Comparison of ENCODE assay signal across 17 cellular contexts in the genomic region with DNA sequence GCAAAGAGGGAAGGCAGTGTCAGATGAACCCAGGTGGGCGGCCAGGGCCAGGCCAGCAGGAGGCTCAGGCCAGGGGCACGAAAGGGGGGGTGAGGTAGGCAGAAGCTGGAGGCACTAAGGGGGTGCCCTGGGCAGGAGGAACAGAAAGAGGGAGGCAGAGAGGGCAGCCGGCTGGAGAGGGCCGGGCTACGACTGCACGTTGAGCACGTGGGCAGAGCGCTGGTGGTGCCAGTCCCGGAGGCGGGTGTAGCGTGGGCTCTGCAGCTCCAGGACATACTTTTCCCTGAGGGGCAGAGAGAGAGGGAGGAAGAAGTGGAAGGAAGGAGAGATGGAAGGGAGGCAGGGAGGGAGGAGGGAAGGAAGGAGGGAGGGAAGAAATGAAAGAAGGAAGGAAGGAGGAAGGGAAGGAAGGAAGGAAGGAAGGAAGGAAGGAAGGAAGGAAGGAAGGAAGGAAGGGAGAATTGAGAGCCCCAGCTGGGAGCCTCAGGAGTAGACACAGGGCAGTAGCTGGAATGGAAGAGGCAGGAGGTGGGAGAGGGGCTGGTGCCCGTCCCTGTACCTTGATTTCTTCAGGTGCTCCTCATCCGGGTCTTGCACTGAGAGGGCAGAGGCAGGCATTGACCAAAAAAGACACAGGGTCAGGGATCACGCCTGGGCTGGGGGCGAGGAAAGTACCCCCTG. TPM values are rescaled to one million over a fixed set of nuclear protein-coding genes. Genes with fewer than 3 reads are reported as not detected.
DNase-seq lines count a peak whose midpoint lies in the region; ATAC-seq, FAIRE-seq and TF ChIP-seq lines count a peak whose summit lies in the region.
"Had no signal": no experiment of that assay in that cellular context is flagged by ENCODE, and none has a peak within 500 bp of the region (broad histone marks: within the 10 kb centered on the region; RNA-seq: fewer than 3 reads in every experiment).

No MANE protein-coding gene starts in this region.

- no peak for FAIRE-seq in HTR-8/SVneo (lab: Jason Lieb, UNC)
- FAIRE-seq: A204.1 had no signal

- H3K27me3 Mint-ChIP-seq in activated CD4-positive, alpha-beta T cell treated with anti-CD3 and anti-CD28 coated beads, Interleukin-2, amount 10 ng/mL, durations not matched to agents 7 days and 5 days, result no peaks in the 10 kb centered on the region
- no peaks in the 10 kb centered on the region for H3K27me3 Mint-ChIP-seq in activated CD4-positive, alpha-beta T cell treated with anti-CD3 and anti-CD28 coated beads for 36 hours
- no peaks in the 10 kb centered on the region for H3K27me3 Mint-ChIP-seq in neural crest cell (ENCODE audit: low read depth)

- CTCF ChIA-PET in activated CD4-positive, alpha-beta T cell treated with anti-CD3 and anti-CD28 coated beads, Interleukin-2, amount 10 ng/mL, durations not matched to agents 7 days and 5 days (lab: Charles Lee), result interaction anchor here (1.3 kb wide), 1 partner anchor 12 kb away, joined by 5 read pairs; no protein-coding TSS in a partner anchor
- CTCF ChIA-PET in activated CD4-positive, alpha-beta T cell treated with anti-CD3 and anti-CD28 coated beads for 36 hours (lab: Charles Lee), result interaction anchor here (0.7 to 1.6 kb wide), 7 partner anchors 9 to 495 kb away, joined by 3 to 6 read pairs (median 4); a partner anchor contains a TSS

- H3K4me1 Mint-ChIP-seq in activated CD4-positive, alpha-beta T cell treated with anti-CD3 and anti-CD28 coated beads, Interleukin-2, amount 10 ng/mL, durations not matched to agents 7 days and 5 days, result peaks cover 26% of the 10 kb centered on the region
- peaks cover 17% of the 10 kb centered on the region for H3K4me1 Mint-ChIP-seq in activated CD4-positive, alpha-beta T cell treated with anti-CD3 and anti-CD28 coated beads for 36 hours
- H3K4me1 Mint-ChIP-seq in neural crest cell, result peaks cover 9% of the 10 kb centered on the region

- DNase-seq in activated CD4-positive, alpha-beta T cell treated with anti-CD3 and anti-CD28 coated beads, Interleukin-2, amount 10 ng/mL, durations not matched to agents 7 days and 5 days, result no peak
- no peak for DNase-seq in activated CD4-positive, alpha-beta T cell treated with anti-CD3 and anti-CD28 coated beads for 36 hours
- DNase-seq in cerebellar cortex (ENCODE audit: low spot score) (peak; percentile 54), neural crest cell (ENCODE audit: low read depth, low spot score) (no peak), uterus (no peak), HTR-8/SVneo (ENCODE audit: insufficient read length, low spot score) (no peak), islet precursor cell (no peak), NCI-H524 treated with DMSO at 0.1 percent for 48 hours (lab: John Stamatoyannopoulos, UW) (no peak)
- DNase-seq: activated CD8-positive, alpha-beta memory T cell treated with anti-CD3 and anti-CD28 coated beads, Interleukin-2, amount 50 U/mL, for 4 hours; activated gamma-delta T cell treated with Interleukin-2 at 50 U/mL for 16 hours; CD8-positive, alpha-beta T cell; NCI-H1417; NCI-H2227 treated with DMSO at 0.1 percent for 48 hours; NK-92 treated with Interleukin-12 subunit alpha and Interleukin-12 subunit beta, amount 100 ng/mL, for 24 hours had no signal

- TF ChIP-seq POLR2A in uterus (IDR thresholded peaks at IDR 0.05), result no peak

- H3K27me3 ChIP-seq in uterus, result no peaks in the 10 kb centered on the region

- POLR2A ChIA-PET in activated CD4-positive, alpha-beta T cell treated with anti-CD3 and anti-CD28 coated beads, Interleukin-2, amount 10 ng/mL, durations not matched to agents 7 days and 5 days (lab: Charles Lee), result no interaction called here
- POLR2A ChIA-PET in activated CD4-positive, alpha-beta T cell treated with anti-CD3 and anti-CD28 coated beads for 36 hours (lab: Charles Lee), result no interaction called here

- TF ChIP-seq CTCF in neural crest cell (conservative IDR thresholded peaks at IDR 0.05) (no peak), uterus (IDR thresholded peaks at IDR 0.05) (no peak)

- peaks cover 17 to 38% of the 10 kb centered on the region in 2 donors for H3K4me1 ChIP-seq in uterus

- H3K27ac Mint-ChIP-seq in activated CD4-positive, alpha-beta T cell treated with anti-CD3 and anti-CD28 coated beads, Interleukin-2, amount 10 ng/mL, durations not matched to agents 7 days and 5 days, result peak overlapping the region; percentile 7
- no peak overlapping the region for H3K27ac Mint-ChIP-seq in activated CD4-positive, alpha-beta T cell treated with anti-CD3 and anti-CD28 coated beads for 36 hours
- H3K27ac Mint-ChIP-seq in neural crest cell (ENCODE audit: unreplicated experiment), result no peak overlapping the region
- H3K27ac Mint-ChIP-seq: CD8-positive, alpha-beta T cell had no signal

- ATAC-seq in activated CD4-positive, alpha-beta T cell treated with anti-CD3 and anti-CD28 coated beads for 36 hours, result no peak
- ATAC-seq: CD8-positive, alpha-beta T cell had no signal

- H3K9me3 ChIP-seq in uterus, result no peaks in the 10 kb centered on the region

- peaks cover 16% of the 10 kb centered on the region for H3K36me3 Mint-ChIP-seq in activated CD4-positive, alpha-beta T cell treated with anti-CD3 and anti-CD28 coated beads, Interleukin-2, amount 10 ng/mL, durations not matched to agents 7 days and 5 days (ENCODE audit: low read depth)
- peaks cover 21% of the 10 kb centered on the region for H3K36me3 Mint-ChIP-seq in activated CD4-positive, alpha-beta T cell treated with anti-CD3 and anti-CD28 coated beads for 36 hours (ENCODE audit: low read depth)
- H3K36me3 Mint-ChIP-seq in neural crest cell (ENCODE audit: low read depth), result peaks cover 2% of the 10 kb centered on the region

- no peaks in the 10 kb centered on the region for H3K36me3 ChIP-seq in uterus

- H3K9me3 Mint-ChIP-seq in activated CD4-positive, alpha-beta T cell treated with anti-CD3 and anti-CD28 coated beads, Interleukin-2, amount 10 ng/mL, durations not matched to agents 7 days and 5 days, result no peaks in the 10 kb centered on the region
- H3K9me3 Mint-ChIP-seq in activated CD4-positive, alpha-beta T cell treated with anti-CD3 and anti-CD28 coated beads for 36 hours (ENCODE audit: low read depth), result no peaks in the 10 kb centered on the region
- H3K9me3 Mint-ChIP-seq in neural crest cell, result no peaks in the 10 kb centered on the region
- H3K9me3 Mint-ChIP-seq: CD8-positive, alpha-beta T cell had no signal

- intact Hi-C loops in activated CD4-positive, alpha-beta T cell treated with anti-CD3 and anti-CD28 coated beads for 36 hours (cut with DNase I, micrococcal nuclease), result no loop called here
- intact Hi-C loops in uterus (cut with DNase I; ENCODE audit: low total_unique reads), result no loop called here

- H3K27ac ChIP-seq in uterus, result peak overlapping the region; percentile 97 to 98
- H3K27ac ChIP-seq: parathyroid adenoma had no signal

- H3K4me3 ChIP-seq in uterus, result no peak overlapping the region
- H3K4me3 ChIP-seq: smooth muscle cell had no signal

- H3K4me3 Mint-ChIP-seq in activated CD4-positive, alpha-beta T cell treated with anti-CD3 and anti-CD28 coated beads, Interleukin-2, amount 10 ng/mL, durations not matched to agents 7 days and 5 days, result no peak overlapping the region
- no peak overlapping the region for H3K4me3 Mint-ChIP-seq in activated CD4-positive, alpha-beta T cell treated with anti-CD3 and anti-CD28 coated beads for 36 hours
- H3K4me3 Mint-ChIP-seq in neural crest cell, result peak overlapping the region; percentile 15
- H3K4me3 Mint-ChIP-seq: CD8-positive, alpha-beta T cell had no signal

RNA-seq across cellular contexts. Expression of a gene that starts 7.0 kb away (rescaled TPM):
- total RNA-seq in activated CD4-positive, alpha-beta T cell treated with anti-CD3 and anti-CD28 coated beads, Interleukin-2, amount 10 ng/mL, durations not matched to agents 7 days and 5 days, result 10 to 100 TPM; 31.6 to 32.4 TPM
- total RNA-seq in activated CD4-positive, alpha-beta T cell treated with anti-CD3 and anti-CD28 coated beads for 36 hours, result 10 to 100 TPM; 41.9 to 50.2 TPM
- total RNA-seq in neural crest cell (129 and 147 TPM in 2 replicates), uterus (100 to 1,000 TPM; 102 to 543 (median 193) TPM)

RNA-seq across cellular contexts. Expression of a gene that starts 17.0 kb away (rescaled TPM):
- total RNA-seq in activated CD4-positive, alpha-beta T cell treated with anti-CD3 and anti-CD28 coated beads, Interleukin-2, amount 10 ng/mL, durations not matched to agents 7 days and 5 days, result 1 to 10 TPM; 4.2 to 4.8 TPM
- 10 to 100 TPM; 29.5 to 41.2 TPM for total RNA-seq in activated CD4-positive, alpha-beta T cell treated with anti-CD3 and anti-CD28 coated beads for 36 hours
- total RNA-seq in neural crest cell (387 and 410 TPM in 2 replicates), uterus (100 to 1,000 TPM in 2 of 4 donors, 10 to 100 TPM in 2; 30.6 to 107 (median 82.7) TPM)

RNA-seq across cellular contexts. Expression of a gene that starts 19.2 kb away (rescaled TPM):
- total RNA-seq in activated CD4-positive, alpha-beta T cell treated with anti-CD3 and anti-CD28 coated beads, Interleukin-2, amount 10 ng/mL, durations not matched to agents 7 days and 5 days, result 1 to 10 TPM; 2.9 to 3.9 TPM
- total RNA-seq in activated CD4-positive, alpha-beta T cell treated with anti-CD3 and anti-CD28 coated beads for 36 hours, result 1 to 10 TPM; 4.2 to 4.8 TPM
- total RNA-seq in neural crest cell (10.5 and 11.4 TPM in 2 replicates), uterus (10 to 100 TPM in 1 of 4 donors, 1 to 10 TPM in 3; 3.6 to 20.0 (median 7.1) TPM)

RNA-seq across cellular contexts. Expression of a gene that starts 26.3 kb away (rescaled TPM):
- total RNA-seq in activated CD4-positive, alpha-beta T cell treated with anti-CD3 and anti-CD28 coated beads, Interleukin-2, amount 10 ng/mL, durations not matched to agents 7 days and 5 days, result 100 to 1,000 TPM; 106 to 118 TPM
- 100 to 1,000 TPM; 192 to 197 TPM for total RNA-seq in activated CD4-positive, alpha-beta T cell treated with anti-CD3 and anti-CD28 coated beads for 36 hours
- total RNA-seq in neural crest cell (125 and 130 TPM in 2 replicates), uterus (100 to 1,000 TPM in 2 of 4 donors, 10 to 100 TPM in 2; 61.0 to 146 (median 95.6) TPM)

RNA-seq across cellular contexts. Expression of a gene that starts 43.8 kb away (rescaled TPM):
- 1 to 10 TPM; 5.3 to 9.7 TPM for total RNA-seq in activated CD4-positive, alpha-beta T cell treated with anti-CD3 and anti-CD28 coated beads, Interleukin-2, amount 10 ng/mL, durations not matched to agents 7 days and 5 days
- 10 to 100 TPM; 12.3 to 13.0 TPM for total RNA-seq in activated CD4-positive, alpha-beta T cell treated with anti-CD3 and anti-CD28 coated beads for 36 hours
- 16.1 and 19.0 TPM in 2 replicates for total RNA-seq in neural crest cell
- 1 to 10 TPM in 2 of 4 donors, not detected in 2; 1.9 to 3.0 TPM for total RNA-seq in uterus

Comparison
In these comparisons a context has a peak if more than half of its experiments do, and no peak if none do; other contexts are left out.
1. RNA of a gene that starts 17.0 kb away (total RNA-seq): 387 to 410 TPM in neural crest cell, 30.6 to 107 TPM in uterus and 29.5 to 41.2 TPM in activated CD4-positive, alpha-beta T cell treated with anti-CD3 and anti-CD28 coated beads for 36 hours; 4.2 to 4.8 TPM in activated CD4-positive, alpha-beta T cell treated with anti-CD3 and anti-CD28 coated beads, Interleukin-2, amount 10 ng/mL, durations not matched to agents 7 days and 5 days; every median in the first group is over 4 times any median in the second.